Comparison of ENCODE assay signal across 7 cellular contexts in genomic region chr3:14780927-14781507, GRCh38. TPM values are rescaled to one million over a fixed set of nuclear protein-coding genes. Genes with fewer than 3 reads are reported as not detected.
A peak's percentile ranks its signal among the peaks of the same experiment; 100 is the strongest.
DNase-seq lines count a peak whose midpoint lies in the region; ATAC-seq and TF ChIP-seq lines count a peak whose summit lies in the region.

No MANE protein-coding gene starts in this region.

- no peak overlapping the region for H3K27ac ChIP-seq in left ventricle myocardium inferior (replicated peaks)

- H3K27ac Mint-ChIP-seq in activated B cell treated with CpG ODN at 0.5 μM for 24 hours, result no peak overlapping the region

- H3K9me3 ChIP-seq in left ventricle myocardium inferior (replicated peaks), result peaks cover 23% of the 10 kb centered on the region

- H3K4me3 Mint-ChIP-seq in activated B cell treated with CpG ODN at 0.5 μM for 24 hours, result no peak overlapping the region

- peaks cover 18% of the 10 kb centered on the region for H3K4me1 ChIP-seq in left ventricle myocardium inferior

- CTCF ChIA-PET in activated B cell treated with CpG ODN at 0.5 μM for 24 hours (lab: Charles Lee), result interaction anchor here (0.9 kb wide), 1 partner anchor 107 kb away, joined by 3 read pairs; no protein-coding TSS in a partner anchor

- H3K9me3 Mint-ChIP-seq in activated B cell treated with CpG ODN at 0.5 μM for 24 hours, result peaks cover 9% of the 10 kb centered on the region

- H3K36me3 Mint-ChIP-seq in activated B cell treated with CpG ODN at 0.5 μM for 24 hours (ENCODE audit: low read depth), result no peaks in the 10 kb centered on the region

- H3K4me1 Mint-ChIP-seq in activated B cell treated with CpG ODN at 0.5 μM for 24 hours, result no peaks in the 10 kb centered on the region

- no peak overlapping the region for H3K4me3 ChIP-seq in left ventricle myocardium inferior

- no peaks in the 10 kb centered on the region for H3K36me3 ChIP-seq in left ventricle myocardium inferior

- POLR2A ChIA-PET in activated B cell treated with CpG ODN at 0.5 μM for 24 hours (lab: Charles Lee), result no interaction called here

- DNase-seq in GF-D8 (lab: John Stamatoyannopoulos, UW) (peak; percentile 7), MV-4-11 (lab: John Stamatoyannopoulos, UW) (peak; percentile 40), activated B cell treated with CpG ODN at 0.5 μM for 24 hours (no peak), left ventricle myocardium inferior (peak; percentile 64)
- peak; percentile 49 for DNase-seq in stimulated activated naive CD8-positive, alpha-beta T cell treated with anti-CD3 and anti-CD28 coated beads, Interleukin-15, Interleukin-2, amounts not matched to agents 100 U/mL and 50 U/mL, for 24 hours

- H3K27me3 ChIP-seq in left ventricle myocardium inferior (ENCODE audit: low read depth), result peaks cover 22% of the 10 kb centered on the region

- intact Hi-C loops in activated B cell treated with CpG ODN at 0.5 μM for 24 hours (cut with micrococcal nuclease), result loop anchor here (1.0 to 2.0 kb wide), 2 partner anchors 108 to 147 kb away; no protein-coding TSS in a partner anchor
- intact Hi-C loops in left ventricle myocardium inferior (cut with micrococcal nuclease), result loop anchor here (10.0 kb wide), 1 partner anchor 106 kb away; the partner anchor contains the start of gene C3orf20

- ATAC-seq in GM21529 (IDR thresholded peaks at IDR 0.05; ENCODE audit: unreplicated experiment), result peak; percentile 92
- ATAC-seq in activated B cell treated with CpG ODN at 0.5 μM for 24 hours (ENCODE audit: low read depth), result peak; percentile 34
- ATAC-seq in stimulated activated naive CD8-positive, alpha-beta T cell treated with anti-CD3 and anti-CD28 coated beads, Interleukin-15, Interleukin-2, amounts not matched to agents 100 U/mL and 50 U/mL, for 24 hours, result peak; percentile 69
- no peak for ATAC-seq in GM19463 (IDR thresholded peaks at IDR 0.05; ENCODE audit: unreplicated experiment)

- peaks cover 12% of the 10 kb centered on the region for H3K27me3 Mint-ChIP-seq in activated B cell treated with CpG ODN at 0.5 μM for 24 hours

- TF ChIP-seq CTCF in activated B cell treated with CpG ODN at 0.5 μM for 24 hours (IDR thresholded peaks at IDR 0.05) (no peak), left ventricle myocardium inferior (IDR thresholded peaks at IDR 0.05; ENCODE audit: borderline replicate concordance) (peak; percentile 73)

RNA-seq across cellular contexts. Expression of gene FGD5, which starts 37.7 kb away (rescaled TPM):
- total RNA-seq in activated B cell treated with CpG ODN at 0.5 μM for 24 hours (not detected in 2 replicates), left ventricle myocardium inferior (13.9 TPM)

Comparison
In these comparisons a context has a peak if more than half of its experiments do, and no peak if none do; other contexts are left out.
1. RNA of gene FGD5, which starts 37.7 kb away (total RNA-seq): 13.9 TPM in left ventricle myocardium inferior (single experiment); not detected in activated B cell treated with CpG ODN at 0.5 μM for 24 hours; every median in the first group is over 10 times any median in the second.